In the genomic region with DNA sequence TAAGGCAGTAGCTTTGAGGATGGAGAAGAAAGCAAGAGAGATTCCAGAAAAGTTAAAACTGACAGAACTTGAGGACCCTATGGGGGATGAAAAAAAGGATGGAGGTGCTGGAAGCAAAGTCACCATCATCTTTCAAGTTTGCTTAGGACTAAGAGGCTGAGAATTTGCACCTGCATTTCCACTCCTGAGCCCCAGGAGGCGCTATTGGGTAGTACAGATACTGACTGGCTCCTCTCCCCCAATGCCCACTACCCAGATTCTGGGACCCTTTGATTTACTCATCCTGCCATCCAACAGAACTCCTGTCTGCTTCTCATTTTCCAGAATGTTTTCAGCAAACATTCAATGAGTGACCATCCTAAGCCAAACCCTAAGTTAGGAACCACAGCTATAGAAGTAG, we compare ENCODE assay signal across 17 cellular contexts. TPM values are rescaled to one million over a fixed set of nuclear protein-coding genes. Genes with fewer than 3 reads are reported as not detected.
DNase-seq lines count a peak whose midpoint lies in the region; ATAC-seq, FAIRE-seq and TF ChIP-seq lines count a peak whose summit lies in the region.
"Had no signal": no experiment of that assay in that cellular context is flagged by ENCODE, and none has a peak within 500 bp of the region (broad histone marks: within the 10 kb centered on the region; RNA-seq: fewer than 3 reads in every experiment).

No MANE protein-coding gene starts in this region.

- H3K79me2 ChIP-seq in keratinocyte (ENCODE audit: control insufficient read depth, insufficient read depth, low read length) (no peaks in the 10 kb centered on the region), trophoblast cell (ENCODE audit: control insufficient read depth, insufficient read depth, low read length, poor library complexity) (no peaks in the 10 kb centered on the region)

- no CpG with 5 or more reads among the region's 1 CpG for WGBS in trophoblast cell (ENCODE audit: extremely low coverage, insufficient coverage, insufficient read length)

- no peak overlapping the region for H3K14ac ChIP-seq in trophoblast cell (ENCODE audit: low read length)

- H3K4me3 ChIP-seq in brain microvascular endothelial cell (ENCODE audit: low read depth, low read length) (no peak overlapping the region), keratinocyte (ENCODE audit: control insufficient read depth in 2 of 3, extremely low read depth in 1 of 3, insufficient read depth in 2 of 3, low read depth in 1 of 3, low read length in 3 of 3) (no peak overlapping the region), trophoblast cell (ENCODE audit: low read depth, low read length) (no peak overlapping the region)
- H3K4me3 ChIP-seq: left lung, psoas muscle, upper lobe of left lung had no signal

- no peak overlapping the region for H4K12ac ChIP-seq in trophoblast cell (ENCODE audit: low read depth, low read length)

- FAIRE-seq in keratinocyte (lab: Jason Lieb, UNC) = no peak
- FAIRE-seq: endometrium, G401.6, H54 had no signal

- no peaks in the 10 kb centered on the region for H3K79me1 ChIP-seq in trophoblast cell (ENCODE audit: low read length)

- H3K4ac ChIP-seq in trophoblast cell (ENCODE audit: low read depth, low read length) = no peak overlapping the region

- in situ Hi-C loops in brain microvascular endothelial cell (cut with HindIII; ENCODE audit: low pct_ligation_motif_present, low sequenced_read_pairs) = no loop called here

- H3K23ac ChIP-seq in trophoblast cell (ENCODE audit: low read length) = no peak overlapping the region

- DNase-seq in Calu3 (no peak), HFFc6 (no peak), brain microvascular endothelial cell (no peak), keratinocyte (ENCODE audit: low read depth, low spot score) (no peak), trophoblast cell (no peak), NCI-H2227 (lab: John Stamatoyannopoulos, UW; ENCODE audit: unreplicated experiment) (no peak)
- DNase-seq: activated CD8-positive, alpha-beta memory T cell treated with anti-CD3 and anti-CD28 coated beads, Interleukin-2, amount 10 ng/mL, durations not matched to agents 7 days and 5 days; left lung; psoas muscle; SW 1271; upper lobe of left lung had no signal

- H3K18ac ChIP-seq in trophoblast cell (ENCODE audit: low read length) = no peak overlapping the region

- H3K4me1 Mint-ChIP-seq in Calu3 (ENCODE audit: low read depth, unreplicated experiment) (no peaks in the 10 kb centered on the region), HFFc6 (ENCODE audit: low read depth) (no peaks in the 10 kb centered on the region)
- H3K4me1 Mint-ChIP-seq: activated CD8-positive, alpha-beta memory T cell treated with anti-CD3 and anti-CD28 coated beads, Interleukin-2, amount 10 ng/mL, durations not matched to agents 7 days and 5 days had no signal

- H2BK12ac ChIP-seq in trophoblast cell (ENCODE audit: low read length) = no peak overlapping the region

- ATAC-seq in HG03196 (IDR thresholded peaks at IDR 0.05; ENCODE audit: unreplicated experiment) = no peak
- ATAC-seq in HG03354 (IDR thresholded peaks at IDR 0.05; ENCODE audit: poor library complexity, severe bottlenecking, unreplicated experiment) = no peak
- ATAC-seq: activated CD8-positive, alpha-beta memory T cell treated with anti-CD3 and anti-CD28 coated beads, Interleukin-2, amount 10 ng/mL, durations not matched to agents 7 days and 5 days; left lung; psoas muscle had no signal

- CTCF ChIA-PET in Calu3 (lab: Charles Lee) = interaction anchor here (0.6 kb wide), 1 partner anchor 97 kb away, joined by 6 read pairs; no protein-coding TSS in a partner anchor

- H4K8ac ChIP-seq in trophoblast cell (ENCODE audit: low read depth, low read length) = no peak overlapping the region

- H3K4me2 ChIP-seq in keratinocyte (ENCODE audit: control insufficient read depth, extremely low read depth, insufficient read depth, low read depth, low read length) (no peak overlapping the region), trophoblast cell (ENCODE audit: low read length) (no peak overlapping the region)

- H3K27ac Mint-ChIP-seq in Calu3 (ENCODE audit: unreplicated experiment) (no peak overlapping the region), HFFc6 (no peak overlapping the region)
- H3K27ac Mint-ChIP-seq: activated CD8-positive, alpha-beta memory T cell treated with anti-CD3 and anti-CD28 coated beads, Interleukin-2, amount 10 ng/mL, durations not matched to agents 7 days and 5 days had no signal

- H3K27me3 ChIP-seq in brain microvascular endothelial cell (replicated peaks) (no peaks in the 10 kb centered on the region), keratinocyte (ENCODE audit: control insufficient read depth, extremely low read depth, insufficient read depth, low read length) (no peaks in the 10 kb centered on the region), trophoblast cell (ENCODE audit: insufficient read depth, low read length) (no peaks in the 10 kb centered on the region)
- H3K27me3 ChIP-seq: left lung, upper lobe of left lung had no signal

- H3K36me3 ChIP-seq in brain microvascular endothelial cell (replicated peaks) = no peaks in the 10 kb centered on the region
- no peaks in the 10 kb centered on the region for H3K36me3 ChIP-seq in keratinocyte (ENCODE audit: control insufficient read depth in 2 of 2, extremely low read depth in 1 of 2, insufficient read depth in 2 of 2, low read length in 2 of 2)
- H3K36me3 ChIP-seq in trophoblast cell (ENCODE audit: control insufficient read depth in 1 of 2, insufficient read depth in 2 of 2, low read length in 2 of 2) = no peaks in the 10 kb centered on the region
- H3K36me3 ChIP-seq: left lung, upper lobe of left lung had no signal

- no peaks in the 10 kb centered on the region for H3K9me1 ChIP-seq in keratinocyte (ENCODE audit: control insufficient read depth, extremely low read depth, insufficient read depth, low read length)

- peak; percentile 22 for TF ChIP-seq CTCF in Calu3 (IDR thresholded peaks at IDR 0.05; ENCODE audit: unreplicated experiment)
- peak; percentile 30 for TF ChIP-seq CTCF in HFFc6 (IDR thresholded peaks at IDR 0.05)
- peak; percentile 41 for TF ChIP-seq CTCF in brain microvascular endothelial cell (IDR thresholded peaks at IDR 0.05; ENCODE audit: low read depth, low read length, missing control alignments)
- TF ChIP-seq CTCF in keratinocyte (optimal IDR thresholded peaks at IDR 0.05 in 1 of 3, IDR thresholded peaks at IDR 0.05 in 1 of 3, conservative IDR thresholded peaks at IDR 0.05 in 1 of 3; ENCODE audit: extremely low read depth in 1 of 3, insufficient read depth in 2 of 3, low read length in 3 of 3) = peak; percentile 13 to 24 (median 21)

- H3K27ac ChIP-seq in brain microvascular endothelial cell = no peak overlapping the region
- H3K27ac ChIP-seq in keratinocyte (ENCODE audit: control insufficient read depth, insufficient read depth, low read length) = no peak overlapping the region
- H3K27ac ChIP-seq in trophoblast cell (ENCODE audit: low read depth, low read length) = no peak overlapping the region
- H3K27ac ChIP-seq: left lung, psoas muscle, upper lobe of left lung, VCaP had no signal

- H3K9me3 ChIP-seq in keratinocyte (ENCODE audit: control insufficient read depth, low read depth, low read length) (peaks cover 2% of the 10 kb centered on the region), trophoblast cell (ENCODE audit: insufficient read depth, low read depth, low read length) (peaks cover 6% of the 10 kb centered on the region)

- no peaks in the 10 kb centered on the region for H4K20me1 ChIP-seq in keratinocyte (ENCODE audit: control insufficient read depth, extremely low read depth, insufficient read depth, low read length)

- H3K9ac ChIP-seq in keratinocyte (ENCODE audit: control insufficient read depth, extremely low read depth, insufficient read depth, low read length) (no peak overlapping the region), trophoblast cell (ENCODE audit: low read length) (no peak overlapping the region)

- no peak overlapping the region for H2BK120ac ChIP-seq in trophoblast cell (ENCODE audit: insufficient read depth, low read length, poor library complexity)

- dilution Hi-C loops in keratinocyte (cut with MboI; ENCODE audit: extremely low pct_ligation_motif_present, low sequenced_read_pairs) = no loop called here

- H3K9me3 Mint-ChIP-seq in Calu3 (ENCODE audit: low read depth, unreplicated experiment) = peaks cover 4% of the 10 kb centered on the region
- H3K9me3 Mint-ChIP-seq in HFFc6 = peaks cover 66% of the 10 kb centered on the region

- H2AFZ ChIP-seq in keratinocyte (ENCODE audit: control insufficient read depth, low read length) = no peak overlapping the region
- no peak overlapping the region for H2AFZ ChIP-seq in trophoblast cell (ENCODE audit: insufficient read depth, low read length, poor library complexity)

- H3K4me3 Mint-ChIP-seq in Calu3 (ENCODE audit: low read depth, unreplicated experiment) = no peak overlapping the region
- no peak overlapping the region for H3K4me3 Mint-ChIP-seq in HFFc6
- H3K4me3 Mint-ChIP-seq: activated CD8-positive, alpha-beta memory T cell treated with anti-CD3 and anti-CD28 coated beads, Interleukin-2, amount 10 ng/mL, durations not matched to agents 7 days and 5 days had no signal

- H3K27me3 Mint-ChIP-seq in Calu3 (ENCODE audit: unreplicated experiment) (peaks cover 45% of the 10 kb centered on the region), HFFc6 (ENCODE audit: insufficient read depth) (0 out of 2 replicates have a peak, but pooled peaks cover 1% of the 10 kb centered on the region)

- BruUV-seq in Calu3 (replicated peaks; lab: Mats Ljungman, UMichigan) = no TSS peak

- H3K4me1 ChIP-seq in keratinocyte (ENCODE audit: control insufficient read depth, extremely low read depth, insufficient read depth, low read length) (no peaks in the 10 kb centered on the region), trophoblast cell (ENCODE audit: control insufficient read depth in 1 of 2, insufficient read depth in 2 of 2, low read length in 2 of 2) (no peaks in the 10 kb centered on the region)
- H3K4me1 ChIP-seq: psoas muscle, upper lobe of left lung had no signal

- no peak overlapping the region for H2AK5ac ChIP-seq in trophoblast cell (ENCODE audit: low read length)

- no peak overlapping the region for H2BK5ac ChIP-seq in trophoblast cell (ENCODE audit: low read depth, low read length, poor library complexity)

- intact Hi-C loops in Calu3 (cut with micrococcal nuclease; ENCODE audit: unreplicated experiment) = no loop called here

- H3K36me3 Mint-ChIP-seq in Calu3 (ENCODE audit: insufficient read depth, unreplicated experiment) = no peaks in the 10 kb centered on the region
- H3K36me3 Mint-ChIP-seq in HFFc6 (ENCODE audit: low read depth) = peaks cover 6% of the 10 kb centered on the region; the same call in 1 of the 2 replicates

- no peak overlapping the region for H4K91ac ChIP-seq in trophoblast cell (ENCODE audit: low read depth, low read length)

RNA-seq across cellular contexts. Expression of a gene that starts 34.0 kb away (rescaled TPM):
- not detected in 2 replicates for total RNA-seq in Calu3 (2022)
- total RNA-seq in HFFc6 (2021; fragmentation: NEBNext Ultra II Directional; extraction: Animal tissue kit (Norgen Biotek cat#: 25700)) = not detected
- 0.13 TPM in 1 of 3 replicates, not detected in the others for polyA plus RNA-seq in keratinocyte
- not detected for polyA plus RNA-seq in keratinocyte (2011; ENCODE audit: low read depth)
- polyA plus RNA-seq in keratinocyte (2011; cell fraction: cytosol; rRNA removed) = 0.02 TPM in 1 of 2 replicates, not detected in the other
- not detected in 2 replicates for polyA plus RNA-seq in keratinocyte (2011; cell fraction: nucleus; rRNA removed)
- not detected in 2 replicates for polyA plus RNA-seq in keratinocyte (2012; ENCODE audit: low replicate concordance)
- polyA minus RNA-seq in keratinocyte = not detected in 3 replicates
- polyA minus RNA-seq in keratinocyte (2011; cell fraction: cytosol; rRNA and poly(A)+ RNA removed) = not detected
- not detected in 2 replicates for polyA minus RNA-seq in keratinocyte (2011; cell fraction: nucleus; rRNA and poly(A)+ RNA removed)
- polyA plus RNA-seq in trophoblast cell (2013) = 0.08 and 0.21 TPM in 2 replicates
- total RNA-seq: activated CD8-positive, alpha-beta memory T cell treated with anti-CD3 and anti-CD28 coated beads, Interleukin-2, amount 10 ng/mL, durations not matched to agents 7 days and 5 days had no signal
